4 cellular contexts compared by ENCODE assay signal in genomic region chr16:84216144-84216543, GRCh38. TPM values are rescaled to one million over a fixed set of nuclear protein-coding genes. Genes with fewer than 3 reads are reported as not detected.
"Had no signal": no experiment of that assay in that cellular context is flagged by ENCODE, and none has a peak within 500 bp of the region (broad histone marks: within the 10 kb centered on the region; RNA-seq: fewer than 3 reads in every experiment).

No MANE protein-coding gene starts in this region.

RNA-seq across cellular contexts. Expression of gene KCNG4, which starts 23.7 kb away (rescaled TPM):
- total RNA-seq: M059J, MCF 10A had no signal

RNA-seq across cellular contexts. Expression of gene ADAD2, which starts 25.2 kb away (rescaled TPM):
- total RNA-seq: LHCN-M2, M059J, MCF 10A, NCI-H460 had no signal
